Comparison of ENCODE assay signal across 11 cellular contexts in genomic region chr6:149140910-149141290, GRCh38.
DNase-seq lines count a peak whose midpoint lies in the region; ATAC-seq and TF ChIP-seq lines count a peak whose summit lies in the region.
"Had no signal": no experiment of that assay in that cellular context is flagged by ENCODE, and none has a peak within 500 bp of the region (broad histone marks: within the 10 kb centered on the region; RNA-seq: fewer than 3 reads in every experiment).

No MANE protein-coding gene starts in this region.

- H3K36me3 Mint-ChIP-seq in memory B cell, result no peaks in the 10 kb centered on the region

- DNase-seq in GM12864 (ENCODE audit: low read depth), result peak; percentile 21
- DNase-seq in KBM-7, result peak; percentile 51
- DNase-seq in memory B cell (ENCODE audit: low spot score in 2 of 2), result no peak
- no peak for DNase-seq in hypothalamus (lab: John Stamatoyannopoulos, UW)
- DNase-seq in midbrain (lab: John Stamatoyannopoulos, UW), result no peak
- no peak for DNase-seq in COR-L47 (lab: John Stamatoyannopoulos, UW)
- no peak for DNase-seq in NK-92 (lab: John Stamatoyannopoulos, UW; ENCODE audit: unreplicated experiment)
- DNase-seq: activated CD4-positive, CD25-positive, alpha-beta regulatory T cell; sigmoid colon; testis had no signal

- peak overlapping the region; percentile 9; the same call in 1 of the 2 replicates for H3K4me3 ChIP-seq in GM12864 (ENCODE audit: low read depth, low read length)
- H3K4me3 ChIP-seq: sigmoid colon, testis had no signal

- H3K9me3 Mint-ChIP-seq in memory B cell, result no peaks in the 10 kb centered on the region

- peaks cover 7% of the 10 kb centered on the region for H3K4me1 Mint-ChIP-seq in memory B cell

- no peak for TF ChIP-seq CTCF in GM12864 (IDR thresholded peaks at IDR 0.05; ENCODE audit: low read depth, low read length, missing control alignments)

- no peaks in the 10 kb centered on the region for H3K27me3 Mint-ChIP-seq in memory B cell

- peak; percentile 48 for ATAC-seq in GM21381 (IDR thresholded peaks at IDR 0.05; ENCODE audit: unreplicated experiment)
- ATAC-seq in memory B cell (ENCODE audit: low read depth), result peak; percentile 40

- in situ Hi-C loops in KBM-7 (cut with MboI; ENCODE audit: low pct_unique_long_range_greater_than_20kb, low sequenced_read_pairs), result no loop called here

- no peak overlapping the region for H3K4me3 Mint-ChIP-seq in memory B cell

- H3K27ac Mint-ChIP-seq in memory B cell, result peak overlapping the region; percentile 74

Comparison
In these comparisons a context has a peak if more than half of its experiments do, and no peak if none do; other contexts are left out.
1. DNase-seq: peak in GM12864 (single experiment) and KBM-7 (single experiment); none in memory B cell (0 of 2), hypothalamus (0 of 51), midbrain (single experiment), COR-L47 (single experiment) and NK-92 (single experiment).